In the genomic region with DNA sequence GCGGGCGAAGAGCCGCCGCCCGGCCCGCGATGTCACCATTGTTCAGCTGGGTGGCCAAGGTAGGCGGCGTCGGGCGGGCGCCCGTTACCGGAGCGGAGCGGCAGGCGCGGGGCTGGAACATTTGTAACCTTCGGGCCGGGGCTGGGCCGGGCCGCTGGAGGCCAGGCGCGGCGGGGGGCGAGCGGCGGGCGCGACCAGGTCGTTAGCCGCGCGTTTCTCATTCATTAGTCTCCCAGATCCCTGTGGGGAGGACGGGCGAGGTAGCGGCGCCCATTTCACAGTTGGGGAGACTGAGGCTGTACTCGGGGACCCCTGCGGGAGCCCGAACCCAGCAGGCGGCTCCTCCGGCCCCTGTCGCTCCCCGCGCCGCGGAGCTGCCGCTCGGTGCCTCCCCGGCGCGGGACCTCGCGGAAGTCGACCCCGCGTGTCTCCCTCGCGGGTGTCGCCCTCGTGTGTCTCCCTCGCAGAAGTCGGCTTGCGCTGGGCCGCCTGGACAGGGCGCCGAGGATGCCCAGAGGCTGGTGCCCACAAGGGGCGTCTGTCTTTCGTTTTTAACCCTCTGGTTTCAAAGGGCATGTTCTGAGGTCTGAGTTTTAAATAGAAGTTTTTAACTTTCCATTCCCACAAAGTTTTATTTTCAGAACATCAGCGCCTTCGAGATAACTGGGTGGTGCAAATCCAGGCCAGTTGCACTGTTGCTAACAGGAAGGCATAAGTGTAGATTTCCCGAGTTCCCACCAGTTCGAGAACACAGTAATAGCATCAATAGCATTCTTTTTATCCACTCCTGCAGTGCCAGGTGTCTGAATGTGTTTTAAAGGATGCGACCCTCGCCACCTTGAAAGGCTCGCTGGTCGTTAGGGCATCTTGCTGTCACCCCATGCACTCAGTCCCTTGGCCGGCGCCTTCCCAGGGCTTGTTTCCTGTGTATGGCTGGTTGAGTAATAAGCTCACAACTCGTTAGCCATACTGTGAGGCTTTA, we compare ENCODE assay signal across 8 cellular contexts. TPM values are rescaled to one million over a fixed set of nuclear protein-coding genes. Genes with fewer than 3 reads are reported as not detected.
DNase-seq lines count a peak whose midpoint lies in the region; ATAC-seq and TF ChIP-seq lines count a peak whose summit lies in the region.

No MANE protein-coding gene starts in this region.

- H3K4me1 ChIP-seq in body of pancreas (peaks cover 45% of the 10 kb centered on the region), iPS-15b (ENCODE audit: control insufficient read depth, insufficient read depth, low read length) (peaks cover 28% of the 10 kb centered on the region), skeletal muscle satellite cell (ENCODE audit: control insufficient read depth, insufficient read depth, low read length) (peaks cover 32% of the 10 kb centered on the region)

- intact Hi-C loops in body of pancreas (cut with DNase I) = no loop called here

- H3K9me3 ChIP-seq in body of pancreas (no peaks in the 10 kb centered on the region), iPS-15b (ENCODE audit: control insufficient read depth, insufficient read depth, low read length) (no peaks in the 10 kb centered on the region), skeletal muscle satellite cell (replicated peaks; ENCODE audit: low read length) (no peaks in the 10 kb centered on the region)

- 5 to 38% methylated on average over 14 to 80 of the region's 81 CpGs for WGBS in body of pancreas, 2 donors

- H3K27ac ChIP-seq in body of pancreas = peak overlapping the region; percentile 82 to 89 (median 85)

- peak; percentile 47 for DNase-seq in G401 (ENCODE audit: low spot score)
- peak; percentile 84 for DNase-seq in UCSD-AML1 (lab: John Stamatoyannopoulos, UW; ENCODE audit: unreplicated experiment)
- peak; percentile 64 to 72 (median 69) for DNase-seq in body of pancreas
- no peak for DNase-seq in NCI-H2029 (lab: John Stamatoyannopoulos, UW)

- peak overlapping the region; percentile 96 for H3K4me2 ChIP-seq in skeletal muscle satellite cell (ENCODE audit: low read length)

- TF ChIP-seq POLR2A in body of pancreas (IDR thresholded peaks at IDR 0.05) = peak; percentile 19 to 45 (median 35)

- peak; percentile 71 for ATAC-seq in GM21576 (IDR thresholded peaks at IDR 0.05; ENCODE audit: unreplicated experiment)
- ATAC-seq in body of pancreas = peak; percentile 79

- peak overlapping the region; percentile 26 to 62 for H3K4me3 ChIP-seq in body of pancreas
- H3K4me3 ChIP-seq in iPS-15b (ENCODE audit: low read depth, low read length) = peak overlapping the region; percentile 66
- H3K4me3 ChIP-seq in skeletal muscle satellite cell (ENCODE audit: low read length) = peak overlapping the region; percentile 78

- TF ChIP-seq EP300 in Ishikawa (IDR thresholded peaks at IDR 0.05; ENCODE audit: borderline replicate concordance) = no peak

- H3K36me3 ChIP-seq in body of pancreas (replicated peaks in 1 of 2; ENCODE audit: insufficient read depth in 1 of 2, low read depth in 2 of 2) = no peaks in the 10 kb centered on the region
- H3K36me3 ChIP-seq in iPS-15b (ENCODE audit: control insufficient read depth, insufficient read depth, low read length) = no peaks in the 10 kb centered on the region
- H3K36me3 ChIP-seq in skeletal muscle satellite cell (ENCODE audit: insufficient read depth, low read length) = no peaks in the 10 kb centered on the region

- H3K27me3 ChIP-seq in body of pancreas (no peaks in the 10 kb centered on the region), iPS-15b (ENCODE audit: control insufficient read depth, insufficient read depth, low read length) (no peaks in the 10 kb centered on the region), skeletal muscle satellite cell (ENCODE audit: control insufficient read depth, insufficient read depth, low read length) (no peaks in the 10 kb centered on the region)

- peak; percentile 15; the same call in 1 of the 2 replicates for TF ChIP-seq RAD21 in Ishikawa (IDR thresholded peaks at IDR 0.05; ENCODE audit: low read depth)

- in situ Hi-C loops in G401 (cut with HindIII; ENCODE audit: low sequenced_read_pairs) = no loop called here

- H3K9ac ChIP-seq in iPS-15b (ENCODE audit: low read depth, low read length) = no peak overlapping the region
- H3K9ac ChIP-seq in skeletal muscle satellite cell (ENCODE audit: low read depth, low read length) = peak overlapping the region; percentile 88

- peak; percentile 11 to 66 (median 59) for TF ChIP-seq CTCF in body of pancreas (IDR thresholded peaks at IDR 0.05)

TF ChIP-seq in Ishikawa, 13 proteins besides CTCF, POLR2A, EP300 and RAD21:
- TF ChIP-seq, protein P1, sequence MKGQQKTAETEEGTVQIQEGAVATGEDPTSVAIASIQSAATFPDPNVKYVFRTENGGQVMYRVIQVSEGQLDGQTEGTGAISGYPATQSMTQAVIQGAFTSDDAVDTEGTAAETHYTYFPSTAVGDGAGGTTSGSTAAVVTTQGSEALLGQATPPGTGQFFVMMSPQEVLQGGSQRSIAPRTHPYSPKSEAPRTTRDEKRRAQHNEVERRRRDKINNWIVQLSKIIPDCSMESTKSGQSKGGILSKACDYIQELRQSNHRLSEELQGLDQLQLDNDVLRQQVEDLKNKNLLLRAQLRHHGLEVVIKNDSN (IDR thresholded peaks at IDR 0.05) = no peak
- TF ChIP-seq, protein P2, sequence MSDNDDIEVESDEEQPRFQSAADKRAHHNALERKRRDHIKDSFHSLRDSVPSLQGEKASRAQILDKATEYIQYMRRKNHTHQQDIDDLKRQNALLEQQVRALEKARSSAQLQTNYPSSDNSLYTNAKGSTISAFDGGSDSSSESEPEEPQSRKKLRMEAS (IDR thresholded peaks at IDR 0.05) = peak; percentile 83

RNA-seq across cellular contexts. Expression of a gene that starts 17.6 kb away (rescaled TPM):
- not detected in 2 replicates for total RNA-seq in G401 (2014; rRNA removed; shearing (Covaris generic))
- 1 to 10 TPM; 1.3 to 9.2 TPM for total RNA-seq in body of pancreas
- total RNA-seq in skeletal muscle satellite cell (2012; rRNA removed) = 0.25 TPM in 1 of 2 replicates, not detected in the other
